1 cellular context compared by ENCODE assay signal in genomic region chr20:48620112-48620485, GRCh38.
TF ChIP-seq lines count a peak whose summit lies in the region.

No MANE protein-coding gene starts in this region.

TF ChIP-seq in HEK293, 187 proteins besides CTCF, POLR2A, EP300 and RAD21:
- peak; percentile 40 for TF ChIP-seq ZBTB20 (tag by site-specific recombination; IDR thresholded peaks at IDR 0.05)
- no peak for TF ChIP-seq ZNF701 (tag by site-specific recombination; IDR thresholded peaks at IDR 0.05)
- no peak for TF ChIP-seq KLF10 (tag by site-specific recombination; IDR thresholded peaks at IDR 0.05)
- no peak for TF ChIP-seq ZNF843 (tag by site-specific recombination; IDR thresholded peaks at IDR 0.05)
- TF ChIP-seq ZNF302 (tag by site-specific recombination; IDR thresholded peaks at IDR 0.05; ENCODE audit: low read depth), result no peak
TF ChIP-seq in HEK293: peak in this region for 1.
